26 cellular contexts compared by ENCODE assay signal in genomic region chr22:29339381-29340235, GRCh38. TPM values are rescaled to one million over a fixed set of nuclear protein-coding genes. Genes with fewer than 3 reads are reported as not detected.
A peak's percentile ranks its signal among the peaks of the same experiment; 100 is the strongest.
DNase-seq lines count a peak whose midpoint lies in the region; ATAC-seq and TF ChIP-seq lines count a peak whose summit lies in the region.
"Had no signal": no experiment of that assay in that cellular context is flagged by ENCODE, and none has a peak within 500 bp of the region (broad histone marks: within the 10 kb centered on the region; RNA-seq: fewer than 3 reads in every experiment).

No MANE protein-coding gene starts in this region.

- no peaks in the 10 kb centered on the region for H3K27me3 ChIP-seq in H7 (ENCODE audit: control insufficient read depth, insufficient read depth, low read length)
- no peaks in the 10 kb centered on the region for H3K27me3 ChIP-seq in heart right ventricle
- H3K27me3 ChIP-seq: ascending aorta, heart left ventricle, Peyer's patch, SJSA1 had no signal

- DNase-seq in A172 (ENCODE audit: low spot score) = peak; percentile 46
- DNase-seq in H7 = peak; percentile 48
- DNase-seq in myocyte (ENCODE audit: low read depth) = peak; percentile 71
- DNase-seq in heart right ventricle = no peak
- DNase-seq in left colon = no peak
- DNase-seq: activated CD4-positive, alpha-beta T cell treated with anti-CD3 and anti-CD28 coated beads, Interleukin-2, amount 10 ng/mL, durations not matched to agents 24 days and 14 days; Calu3; central memory CD4-positive, alpha-beta T cell; DND-41; heart left ventricle; left cardiac atrium; mesenchymal stem cell; NCI-H1417 treated with DMSO at 0.1 percent for 48 hours; NCI-H510A; nucleus accumbens; Peyer's patch; T-helper 1 cell; trophoblast cell had no signal

- peak overlapping the region; percentile 81 for H3K27ac ChIP-seq in angular gyrus (ENCODE audit: low read depth, low read length)
- H3K27ac ChIP-seq in heart right ventricle = no peak overlapping the region
- H3K27ac ChIP-seq: ascending aorta, heart left ventricle, Peyer's patch, SJSA1 had no signal

- no peak for TF ChIP-seq CTCF in heart right ventricle (IDR thresholded peaks at IDR 0.05)

- no peaks in the 10 kb centered on the region for H3K9me3 ChIP-seq in heart right ventricle
- H3K9me3 ChIP-seq: ascending aorta, heart left ventricle, Peyer's patch, SJSA1 had no signal

- peaks cover 0 to 43% (median 18%) of the 10 kb centered on the region in 9 donors for H3K4me1 ChIP-seq in heart right ventricle
- H3K4me1 ChIP-seq: Peyer's patch had no signal

- intact Hi-C loops in heart right ventricle (cut with DNase I) = loop anchor here in 2 of 10 donors (5.0 kb wide), 1 partner anchor 32 kb away; the partner anchor contains the start of gene GAS2L1 (in 2 of the 2)
- intact Hi-C loops in left colon (cut with DNase I, micrococcal nuclease) = no loop called here

- 89 to 90% methylated on average over 23 of the region's 23 CpGs for WGBS in heart right ventricle, 2 donors

- ATAC-seq in heart right ventricle = no peak
- no peak for ATAC-seq in left colon
- ATAC-seq in GM21367 (IDR thresholded peaks at IDR 0.05; ENCODE audit: unreplicated experiment) = no peak
- ATAC-seq in HG02642 (IDR thresholded peaks at IDR 0.05; ENCODE audit: poor library complexity, unreplicated experiment) = no peak
- ATAC-seq: HCT116, heart left ventricle, left cardiac atrium had no signal

- H3K36me3 ChIP-seq in H7 (replicated peaks; ENCODE audit: control insufficient read depth, insufficient read depth, low read length) (peaks cover 24% of the 10 kb centered on the region), heart right ventricle (peaks cover 0 to 100% (median 49%) of the 10 kb centered on the region in 9 donors)

- no peak overlapping the region for H3K4me3 ChIP-seq in H7 (ENCODE audit: insufficient read depth, low read depth, low read length)
- H3K4me3 ChIP-seq in heart right ventricle = no peak overlapping the region
- H3K4me3 ChIP-seq: ascending aorta, heart left ventricle, Peyer's patch, SJSA1 had no signal

RNA-seq across cellular contexts. Expression of gene RASL10A, which starts 24.1 kb away (rescaled TPM):
- not detected in 2 replicates for total RNA-seq in A172 (2014; rRNA removed; shearing (Covaris generic))
- total RNA-seq in H7 (2014; rRNA removed; shearing (Covaris generic)) = 4.2 and 5.1 TPM in 2 replicates
- total RNA-seq in myocyte (2.5 and 9.5 TPM in 2 replicates), heart right ventricle (1 to 10 TPM in 8 of 10 donors, under 1 TPM in 2; 0.87 to 4.3 (median 1.6) TPM), left colon (1 to 10 TPM; 1.1 to 1.7 TPM)
- 1.00 TPM for polyA plus RNA-seq in myocyte (2012)
- 1 to 10 TPM; 3.1 to 3.8 TPM for polyA plus RNA-seq in heart right ventricle
- total RNA-seq: A673, ascending aorta, SJSA1 had no signal

RNA-seq across cellular contexts. Expression of gene GAS2L1, which starts 33.2 kb away (rescaled TPM):
- total RNA-seq in A172 (2014; rRNA removed; shearing (Covaris generic)) = 27.5 and 32.1 TPM in 2 replicates
- 22.2 and 28.3 TPM in 2 replicates for total RNA-seq in H7 (2014; rRNA removed; shearing (Covaris generic))
- total RNA-seq in myocyte = 20.4 and 34.9 TPM in 2 replicates
- 29.4 TPM for polyA plus RNA-seq in myocyte (2012)
- total RNA-seq in heart right ventricle = 10 to 100 TPM; 10.9 to 35.4 (median 13.6) TPM
- polyA plus RNA-seq in heart right ventricle = 10 to 100 TPM; 29.6 to 45.0 TPM
- 10 to 100 TPM; 19.7 to 32.3 TPM for total RNA-seq in left colon
- total RNA-seq: B cell had no signal

RNA-seq across cellular contexts. Expression of gene AP1B1, which starts 48.8 kb away (rescaled TPM):
- 33.2 and 35.8 TPM in 2 replicates for total RNA-seq in A172 (2014; rRNA removed; shearing (Covaris generic))
- 119 and 121 TPM in 2 replicates for total RNA-seq in H7 (2014; rRNA removed; shearing (Covaris generic))
- total RNA-seq in myocyte = 39.9 and 43.3 TPM in 2 replicates
- polyA plus RNA-seq in myocyte (2012) = 39.9 TPM
- total RNA-seq in heart right ventricle = 10 to 100 TPM; 25.8 to 51.5 (median 29.6) TPM
- 10 to 100 TPM; 18.4 to 29.1 TPM for polyA plus RNA-seq in heart right ventricle
- 100 to 1,000 TPM in 1 of 2 donors, 10 to 100 TPM in 1; 96.3 to 100 TPM for total RNA-seq in left colon

Comparison
In these comparisons a context has a peak if more than half of its experiments do, and no peak if none do; other contexts are left out.
1. DNase-seq: peak in A172 (single experiment), H7 (single experiment) and myocyte (single experiment); none in heart right ventricle (0 of 2) and left colon (0 of 2).